In genomic region chr3:12909710-12910109, GRCh38 we compare ENCODE assay signal across 34 cellular contexts.
"Had no signal": no experiment of that assay in that cellular context is flagged by ENCODE, and none has a peak within 500 bp of the region (broad histone marks: within the 10 kb centered on the region; RNA-seq: fewer than 3 reads in every experiment).

No MANE protein-coding gene starts in this region.

- H3K27me3 Mint-ChIP-seq: activated B cell treated with CpG ODN at 0.5 μM for 24 hours; activated CD4-positive, alpha-beta memory T cell treated with anti-CD3 and anti-CD28 coated beads for 36 hours; activated CD4-positive, alpha-beta T cell treated with anti-CD3 and anti-CD28 coated beads, Interleukin-2, amount 10 ng/mL, durations not matched to agents 24 days and 14 days; activated CD8-positive, alpha-beta memory T cell treated with anti-CD3 and anti-CD28 coated beads, Interleukin-2, amount 10 ng/mL, durations not matched to agents 7 days and 5 days; activated naive CD4-positive, alpha-beta T cell treated with anti-CD3 and anti-CD28 coated beads, Interleukin-2, amount 50 U/mL, for 24 hours; activated naive CD8-positive, alpha-beta T cell treated with anti-CD3 and anti-CD28 coated beads for 36 hours; activated naive CD8-positive, alpha-beta T cell treated with anti-CD3 and anti-CD28 coated beads, Interleukin-2, amount 50 U/mL, for 24 hours; effector memory CD8-positive, alpha-beta T cell; T-helper 17 cell had no signal

- ATAC-seq: activated CD4-positive, CD25-positive, alpha-beta regulatory T cell treated with anti-CD3 and anti-CD28 coated beads, Interleukin-2, amount 50 U/mL, for 24 hours; activated CD8-positive, alpha-beta memory T cell treated with anti-CD3 and anti-CD28 coated beads, Interleukin-2, amount 10 ng/mL, durations not matched to agents 7 days and 5 days; activated CD8-positive, alpha-beta T cell treated with anti-CD3 and anti-CD28 coated beads, Interleukin-2, amount 10 ng/mL, durations not matched to agents 7 days and 5 days; activated naive CD8-positive, alpha-beta T cell treated with anti-CD3 and anti-CD28 coated beads, Interleukin-2, amount 50 U/mL, for 24 hours; body of pancreas; effector memory CD8-positive, alpha-beta T cell; foreskin keratinocyte; gastrocnemius medialis; T-helper 17 cell had no signal

- H3K27me3 ChIP-seq: adrenal gland, body of pancreas, esophagus muscularis mucosa, foreskin keratinocyte, gastrocnemius medialis had no signal

- H3K9me3 ChIP-seq: adrenal gland, body of pancreas, esophagus muscularis mucosa, gastrocnemius medialis had no signal

- H3K27ac Mint-ChIP-seq: activated CD4-positive, alpha-beta memory T cell treated with anti-CD3 and anti-CD28 coated beads for 36 hours; activated CD4-positive, alpha-beta T cell treated with anti-CD3 and anti-CD28 coated beads, Interleukin-2, amount 10 ng/mL, durations not matched to agents 24 days and 14 days; activated CD8-positive, alpha-beta memory T cell treated with anti-CD3 and anti-CD28 coated beads, Interleukin-2, amount 10 ng/mL, durations not matched to agents 7 days and 5 days; activated CD8-positive, alpha-beta T cell treated with anti-CD3 and anti-CD28 coated beads, Interleukin-2, amount 10 ng/mL, durations not matched to agents 7 days and 5 days; activated naive CD4-positive, alpha-beta T cell treated with anti-CD3 and anti-CD28 coated beads for 36 hours; activated naive CD4-positive, alpha-beta T cell treated with anti-CD3 and anti-CD28 coated beads, Interleukin-2, amount 50 U/mL, for 24 hours; activated naive CD8-positive, alpha-beta T cell treated with anti-CD3 and anti-CD28 coated beads for 36 hours; activated naive CD8-positive, alpha-beta T cell treated with anti-CD3 and anti-CD28 coated beads, Interleukin-2, amount 50 U/mL, for 24 hours; activated T-helper 2 cell treated with anti-CD3 and anti-CD28 coated beads, Interferon-gamma antibody, Interleukin-2, Interleukin-4, amounts not matched to agents 10 μg/mL and 5 μg/mL and 100 μg/mL, durations not matched to agents 14 hours and 24 hours and 36 hours; T-helper 17 cell; T-helper 2 cell treated with Interferon-gamma antibody and Interleukin-4, amounts not matched to agents 5 μg/mL and 100 μg/mL, for 36 hours had no signal

- H3K4me3 Mint-ChIP-seq: activated B cell treated with CpG ODN at 0.5 μM for 24 hours; activated CD4-positive, alpha-beta memory T cell treated with anti-CD3 and anti-CD28 coated beads for 36 hours; activated CD4-positive, alpha-beta T cell treated with anti-CD3 and anti-CD28 coated beads, Interleukin-2, amount 10 ng/mL, durations not matched to agents 24 days and 14 days; activated CD8-positive, alpha-beta memory T cell treated with anti-CD3 and anti-CD28 coated beads, Interleukin-2, amount 10 ng/mL, durations not matched to agents 7 days and 5 days; activated CD8-positive, alpha-beta T cell treated with anti-CD3 and anti-CD28 coated beads, Interleukin-2, amount 10 ng/mL, durations not matched to agents 7 days and 5 days; activated naive CD4-positive, alpha-beta T cell treated with anti-CD3 and anti-CD28 coated beads for 36 hours; activated naive CD4-positive, alpha-beta T cell treated with anti-CD3 and anti-CD28 coated beads, Interleukin-2, amount 50 U/mL, for 24 hours; activated naive CD8-positive, alpha-beta T cell treated with anti-CD3 and anti-CD28 coated beads for 36 hours; activated naive CD8-positive, alpha-beta T cell treated with anti-CD3 and anti-CD28 coated beads, Interleukin-2, amount 50 U/mL, for 24 hours; activated T-helper 1 cell treated with anti-CD3 and anti-CD28 coated beads, Interleukin-12 subunit alpha, Interleukin-12 subunit beta, Interleukin-2, Interleukin-4 antibody, amounts not matched to agents 30 ng/mL and 10 ng/mL and 1 ng/mL, durations not matched to agents 14 hours and 24 hours and 36 hours; effector memory CD8-positive, alpha-beta T cell; T-helper 17 cell; T-helper 2 cell treated with Interferon-gamma antibody and Interleukin-4, amounts not matched to agents 5 μg/mL and 100 μg/mL, for 36 hours had no signal

- H3K27ac ChIP-seq: adrenal gland, body of pancreas, esophagus muscularis mucosa, foreskin keratinocyte, gastrocnemius medialis, WERI-Rb-1 had no signal

- H3K9me3 Mint-ChIP-seq: activated B cell treated with CpG ODN at 0.5 μM for 24 hours; activated CD4-positive, alpha-beta memory T cell treated with anti-CD3 and anti-CD28 coated beads for 36 hours; activated CD4-positive, alpha-beta T cell treated with anti-CD3 and anti-CD28 coated beads, Interleukin-2, amount 10 ng/mL, durations not matched to agents 24 days and 14 days; activated naive CD4-positive, alpha-beta T cell treated with anti-CD3 and anti-CD28 coated beads for 36 hours; activated naive CD4-positive, alpha-beta T cell treated with anti-CD3 and anti-CD28 coated beads, Interleukin-2, amount 50 U/mL, for 24 hours; activated naive CD8-positive, alpha-beta T cell treated with anti-CD3 and anti-CD28 coated beads for 36 hours; activated naive CD8-positive, alpha-beta T cell treated with anti-CD3 and anti-CD28 coated beads, Interleukin-2, amount 50 U/mL, for 24 hours; activated T-helper 1 cell treated with anti-CD3 and anti-CD28 coated beads, Interleukin-12 subunit alpha, Interleukin-12 subunit beta, Interleukin-2, Interleukin-4 antibody, amounts not matched to agents 30 ng/mL and 10 ng/mL and 1 ng/mL, durations not matched to agents 14 hours and 24 hours and 36 hours; activated T-helper 2 cell treated with anti-CD3 and anti-CD28 coated beads, Interferon-gamma antibody, Interleukin-2, Interleukin-4, amounts not matched to agents 10 μg/mL and 5 μg/mL and 100 μg/mL, durations not matched to agents 14 hours and 24 hours and 36 hours; effector memory CD8-positive, alpha-beta T cell; T-helper 2 cell treated with Interferon-gamma antibody and Interleukin-4, amounts not matched to agents 5 μg/mL and 100 μg/mL, for 36 hours had no signal

- H3K4me1 Mint-ChIP-seq: activated CD4-positive, alpha-beta T cell treated with anti-CD3 and anti-CD28 coated beads, Interleukin-2, amount 10 ng/mL, durations not matched to agents 24 days and 14 days; activated naive CD4-positive, alpha-beta T cell treated with anti-CD3 and anti-CD28 coated beads, Interleukin-2, amount 50 U/mL, for 24 hours; activated naive CD8-positive, alpha-beta T cell treated with anti-CD3 and anti-CD28 coated beads for 36 hours; activated naive CD8-positive, alpha-beta T cell treated with anti-CD3 and anti-CD28 coated beads, Interleukin-2, amount 50 U/mL, for 24 hours had no signal

- H3K4me3 ChIP-seq: adrenal gland, body of pancreas, esophagus muscularis mucosa, gastrocnemius medialis had no signal

- H3K4me1 ChIP-seq: adrenal gland, body of pancreas, foreskin keratinocyte had no signal

- DNase-seq: activated B cell treated with CpG ODN at 0.5 μM for 24 hours; activated CD4-positive, alpha-beta memory T cell treated with anti-CD3 and anti-CD28 coated beads for 36 hours; activated CD4-positive, alpha-beta T cell treated with anti-CD3 and anti-CD28 coated beads, Interleukin-2, amount 10 ng/mL, durations not matched to agents 24 days and 14 days; activated CD8-positive, alpha-beta memory T cell treated with anti-CD3 and anti-CD28 coated beads, Interleukin-2, amount 10 ng/mL, durations not matched to agents 7 days and 5 days; activated CD8-positive, alpha-beta memory T cell treated with anti-CD3 and anti-CD28 coated beads, Interleukin-2, amount 50 U/mL, for 4 hours; activated CD8-positive, alpha-beta T cell treated with anti-CD3 and anti-CD28 coated beads, Interleukin-2, amount 10 ng/mL, durations not matched to agents 7 days and 5 days; activated effector memory CD4-positive, alpha-beta T cell treated with anti-CD3 and anti-CD28 coated beads, Interleukin-2, amount 50 U/mL, for 16 hours; activated naive CD4-positive, alpha-beta T cell treated with anti-CD3 and anti-CD28 coated beads for 36 hours; activated naive CD8-positive, alpha-beta T cell treated with anti-CD3 and anti-CD28 coated beads for 36 hours; activated naive CD8-positive, alpha-beta T cell treated with anti-CD3 and anti-CD28 coated beads, Interleukin-2, amount 50 U/mL, for 24 hours; activated T-cell treated with anti-CD3 and anti-CD28 coated beads, Interleukin-2, amount 50 U/mL, for 1 hour; activated T-cell treated with anti-CD3 and anti-CD28 coated beads, Interleukin-2, amount 50 U/mL, for 48 hours; adrenal gland; amygdala; aorta; body of pancreas; caudate nucleus; cortex of kidney; dermis blood vessel endothelial cell; effector CD4-positive, alpha-beta T cell; effector memory CD8-positive, alpha-beta T cell; erythroblast; foreskin keratinocyte; gastrocnemius medialis; T-helper 1 cell; T-helper 17 cell; T1000; WERI-Rb-1 had no signal
